ENCODE assay signal across 16 cellular contexts in genomic region chr1:234897365-234897699, GRCh38.
"Had no signal": no experiment of that assay in that cellular context is flagged by ENCODE, and none has a peak within 500 bp of the region (broad histone marks: within the 10 kb centered on the region; RNA-seq: fewer than 3 reads in every experiment).

No MANE protein-coding gene starts in this region.

- ATAC-seq: body of pancreas; effector memory CD8-positive, alpha-beta T cell; lower lobe of right lung; right lobe of liver; stimulated activated effector memory CD8-positive, alpha-beta T cell treated with anti-CD3 and anti-CD28 coated beads, Interleukin-12 subunit alpha, Interleukin-12 subunit beta, amount 100 ng/mL, for 72 hours had no signal

- H3K9me3 Mint-ChIP-seq: activated T-helper 1 cell treated with anti-CD3 and anti-CD28 coated beads, Interleukin-12 subunit alpha, Interleukin-12 subunit beta, Interleukin-2, Interleukin-4 antibody, amounts not matched to agents 30 ng/mL and 10 ng/mL and 1 ng/mL, durations not matched to agents 14 hours and 24 hours and 36 hours; effector memory CD8-positive, alpha-beta T cell; mesothelial cell of epicardium; neural crest cell; stimulated activated effector memory CD8-positive, alpha-beta T cell treated with anti-CD3 and anti-CD28 coated beads, Interleukin-12 subunit alpha, Interleukin-12 subunit beta, amount 100 ng/mL, for 72 hours had no signal

- H3K4me3 ChIP-seq: body of pancreas, esophagus squamous epithelium, hepatocyte, lower lobe of right lung, prostate gland, right lobe of liver, smooth muscle cell had no signal

- H3K27me3 ChIP-seq: body of pancreas, esophagus squamous epithelium, hepatocyte, right lobe of liver had no signal

- H3K36me3 Mint-ChIP-seq: activated naive CD8-positive, alpha-beta T cell; mesothelial cell of epicardium; stimulated activated effector memory CD8-positive, alpha-beta T cell treated with anti-CD3 and anti-CD28 coated beads, Interleukin-12 subunit alpha, Interleukin-12 subunit beta, amount 100 ng/mL, for 72 hours had no signal

- DNase-seq: activated CD4-positive, alpha-beta T cell treated with anti-CD3 and anti-CD28 coated beads, Interleukin-2, amount 50 U/mL, for 4 hours; activated gamma-delta T cell treated with Interleukin-2 at 50 U/mL for 16 hours; body of pancreas; effector memory CD8-positive, alpha-beta T cell; esophagus squamous epithelium; lower lobe of right lung; right lobe of liver; stimulated activated CD4-positive, alpha-beta T cell treated with anti-CD3 and anti-CD28 coated beads, Interleukin-4, amount 100 ng/mL, for 1 hour had no signal

- H3K4me3 Mint-ChIP-seq: activated naive CD8-positive, alpha-beta T cell; activated T-helper 1 cell treated with anti-CD3 and anti-CD28 coated beads, Interleukin-12 subunit alpha, Interleukin-12 subunit beta, Interleukin-2, Interleukin-4 antibody, amounts not matched to agents 30 ng/mL and 10 ng/mL and 1 ng/mL, durations not matched to agents 14 hours and 24 hours and 36 hours; effector memory CD8-positive, alpha-beta T cell; mesothelial cell of epicardium; neural crest cell; stimulated activated effector memory CD8-positive, alpha-beta T cell treated with anti-CD3 and anti-CD28 coated beads, Interleukin-12 subunit alpha, Interleukin-12 subunit beta, amount 100 ng/mL, for 72 hours had no signal

- H3K27me3 Mint-ChIP-seq: activated naive CD8-positive, alpha-beta T cell; effector memory CD8-positive, alpha-beta T cell had no signal

- H3K36me3 ChIP-seq: esophagus squamous epithelium, lower lobe of right lung, prostate gland, right lobe of liver had no signal

- H3K27ac ChIP-seq: esophagus squamous epithelium, hepatocyte, lower lobe of right lung, prostate gland, right lobe of liver had no signal

- H3K9me3 ChIP-seq: body of pancreas, esophagus squamous epithelium, lower lobe of right lung, prostate gland, right lobe of liver had no signal

- H3K27ac Mint-ChIP-seq: activated naive CD8-positive, alpha-beta T cell; activated T-helper 1 cell treated with anti-CD3 and anti-CD28 coated beads, Interleukin-12 subunit alpha, Interleukin-12 subunit beta, Interleukin-2, Interleukin-4 antibody, amounts not matched to agents 30 ng/mL and 10 ng/mL and 1 ng/mL, durations not matched to agents 14 hours and 24 hours and 36 hours; effector memory CD8-positive, alpha-beta T cell; mesothelial cell of epicardium had no signal
